26 cellular contexts compared by ENCODE assay signal in the genomic region with DNA sequence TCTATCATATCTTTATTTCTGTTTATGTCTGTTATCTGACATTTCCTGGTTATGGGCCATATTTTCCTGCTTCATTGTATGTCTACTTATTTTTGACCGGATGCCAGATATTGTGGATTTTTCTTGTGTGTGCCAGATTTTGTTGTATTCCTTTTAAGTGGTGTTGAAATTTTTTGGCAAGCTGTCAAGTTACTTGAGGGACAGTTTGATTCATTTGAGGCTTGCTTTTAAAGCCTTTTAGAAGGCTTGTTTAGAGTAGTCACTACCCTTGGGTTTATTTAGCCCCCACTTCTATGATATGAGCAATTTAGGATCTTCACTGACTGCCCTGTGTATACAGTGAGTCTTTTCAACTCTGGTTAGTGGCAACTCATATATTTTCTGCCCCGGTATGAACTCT. TPM values are rescaled to one million over a fixed set of nuclear protein-coding genes. Genes with fewer than 3 reads are reported as not detected.
DNase-seq lines count a peak whose midpoint lies in the region; ATAC-seq, FAIRE-seq and TF ChIP-seq lines count a peak whose summit lies in the region.
"Had no signal": no experiment of that assay in that cellular context is flagged by ENCODE, and none has a peak within 500 bp of the region (broad histone marks: within the 10 kb centered on the region; RNA-seq: fewer than 3 reads in every experiment).

No MANE protein-coding gene starts in this region.

- ATAC-seq in A549: no peak; a peak in 2 of 6 replicates
- no peak for ATAC-seq in HG03108 (IDR thresholded peaks at IDR 0.05; ENCODE audit: unreplicated experiment)
- ATAC-seq: Panc1 had no signal

- DNase-seq in A549 (ENCODE audit: low read depth in 1 of 2, low spot score in 1 of 2) (peak in 1 of 2 experiments; percentile 33), NCI-H1105 (lab: John Stamatoyannopoulos, UW) (peak; percentile 33), bronchial epithelial cell (ENCODE audit: low read depth) (peak; percentile 72), glomerular endothelial cell (ENCODE audit: extremely low read depth, low read depth, low spot score) (peak; percentile 70), NOMO-1 treated with dmso at 0.1 percent for 144 hours (lab: John Stamatoyannopoulos, UW; ENCODE audit: unreplicated experiment) (no peak), hepatic stellate cell (ENCODE audit: low spot score) (no peak)
- no peak for DNase-seq in activated CD4-positive, alpha-beta T cell treated with anti-CD3 and anti-CD28 coated beads for 48 hours
- DNase-seq: ACHN; activated CD4-positive, alpha-beta T cell treated with anti-CD3 and anti-CD28 coated beads, Interleukin-2, amount 50 U/mL, for 48 hours; activated gamma-delta T cell; adrenal gland; NCI-H1436 treated with DMSO at 0.1 percent for 48 hours; NCI-H82; nucleus accumbens; substantia nigra had no signal

- CTCF ChIA-PET in A549 (lab: Yijun Ruan, JAX): no interaction called here

- FAIRE-seq in A549 (lab: Jason Lieb, UNC) (no peak), bronchial epithelial cell (lab: Jason Lieb, UNC) (no peak)
- FAIRE-seq: D721Med, keratinocyte had no signal

- H3K9me3 ChIP-seq in A549: no peaks in the 10 kb centered on the region
- H3K9me3 ChIP-seq: adrenal gland; BLaER1 treated with 17β-estradiol and CSF1 and Interleukin-3, amounts not matched to agents 10 nM and 100 nM; right atrium auricular region; SJSA1 had no signal

- no peaks in the 10 kb centered on the region for H3K27me3 ChIP-seq in bronchial epithelial cell (ENCODE audit: control insufficient read depth, insufficient read depth, low read length)
- H3K27me3 ChIP-seq: adrenal gland; BLaER1 treated with 17β-estradiol and CSF1 and Interleukin-3, amounts not matched to agents 10 nM and 100 nM; right atrium auricular region; SJSA1 had no signal

- no peak for TF ChIP-seq EP300 in A549 (IDR thresholded peaks at IDR 0.05)

- no peak overlapping the region for H3K27ac ChIP-seq in A549
- H3K27ac ChIP-seq: adrenal gland; BLaER1 treated with 17β-estradiol and CSF1 and Interleukin-3, amounts not matched to agents 10 nM and 100 nM; right atrium auricular region; SJSA1 had no signal

- TF ChIP-seq POLR2A in A549 (IDR thresholded peaks at IDR 0.05; ENCODE audit: low read length): no peak

- no peak for TF ChIP-seq RAD21 in A549 (conservative IDR thresholded peaks at IDR 0.05 in 1 of 2, IDR thresholded peaks at IDR 0.05 in 1 of 2)

- 25% methylated on average over 2 of the region's 2 CpGs for WGBS in A549 (ENCODE audit: missing lambda C conversion rate)

- 0 out of 3 replicates have a peak overlapping the region, but pooled peaks have one; percentile 11 for H3K4me2 ChIP-seq in A549
- H3K4me2 ChIP-seq: BLaER1 treated with 17β-estradiol and CSF1 and Interleukin-3, amounts not matched to agents 10 nM and 100 nM had no signal

- H3K4me1 ChIP-seq in A549: 0 out of 3 replicates have a peak, but pooled peaks cover 5% of the 10 kb centered on the region
- H3K4me1 ChIP-seq: adrenal gland; BLaER1 treated with 17β-estradiol and CSF1 and Interleukin-3, amounts not matched to agents 10 nM and 100 nM; right atrium auricular region; SJSA1 had no signal

- H3K36me3 ChIP-seq in bronchial epithelial cell (ENCODE audit: control insufficient read depth, insufficient read depth, low read length): no peaks in the 10 kb centered on the region
- H3K36me3 ChIP-seq: adrenal gland; BLaER1 treated with 17β-estradiol and CSF1 and Interleukin-3, amounts not matched to agents 10 nM and 100 nM; right atrium auricular region; SJSA1 had no signal

- H3K4me3 ChIP-seq in A549 (no peak overlapping the region), bronchial epithelial cell (ENCODE audit: low read depth, low read length) (no peak overlapping the region)
- H3K4me3 ChIP-seq: adrenal gland; BLaER1 treated with 17β-estradiol and CSF1 and Interleukin-3, amounts not matched to agents 10 nM and 100 nM; right atrium auricular region; SJSA1 had no signal

- TF ChIP-seq CTCF in A549 (IDR thresholded peaks at IDR 0.05) (no peak), bronchial epithelial cell (IDR thresholded peaks at IDR 0.05; ENCODE audit: insufficient read depth, low read length, severe bottlenecking) (no peak)

- POLR2A ChIA-PET in A549 (lab: Yijun Ruan, JAX): no interaction called here

TF ChIP-seq in A549, 52 proteins besides CTCF, POLR2A, EP300 and RAD21:
- TF ChIP-seq, protein P1, sequence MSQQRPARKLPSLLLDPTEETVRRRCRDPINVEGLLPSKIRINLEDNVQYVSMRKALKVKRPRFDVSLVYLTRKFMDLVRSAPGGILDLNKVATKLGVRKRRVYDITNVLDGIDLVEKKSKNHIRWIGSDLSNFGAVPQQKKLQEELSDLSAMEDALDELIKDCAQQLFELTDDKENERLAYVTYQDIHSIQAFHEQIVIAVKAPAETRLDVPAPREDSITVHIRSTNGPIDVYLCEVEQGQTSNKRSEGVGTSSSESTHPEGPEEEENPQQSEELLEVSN (IDR thresholded peaks at IDR 0.05; ENCODE audit: borderline replicate concordance, low read depth): no peak
- TF ChIP-seq SMC3 (IDR thresholded peaks at IDR 0.05) (no peak), PHF8 (IDR thresholded peaks at IDR 0.05; ENCODE audit: borderline replicate concordance, low read depth) (no peak), ZFP36 (IDR thresholded peaks at IDR 0.05; ENCODE audit: borderline replicate concordance, partially characterized antibody) (no peak), FOXS1 (CRISPR knock-in tag; IDR thresholded peaks at IDR 0.05) (no peak), NPAS2 (CRISPR knock-in tag; IDR thresholded peaks at IDR 0.05; ENCODE audit: borderline replicate concordance) (no peak), EHF (CRISPR knock-in tag; IDR thresholded peaks at IDR 0.05) (no peak), BHLHE40 (IDR thresholded peaks at IDR 0.05; ENCODE audit: low read depth, low read length) (no peak), ZSCAN20 (CRISPR knock-in tag; IDR thresholded peaks at IDR 0.05) (no peak)
- TF ChIP-seq, protein P2, sequence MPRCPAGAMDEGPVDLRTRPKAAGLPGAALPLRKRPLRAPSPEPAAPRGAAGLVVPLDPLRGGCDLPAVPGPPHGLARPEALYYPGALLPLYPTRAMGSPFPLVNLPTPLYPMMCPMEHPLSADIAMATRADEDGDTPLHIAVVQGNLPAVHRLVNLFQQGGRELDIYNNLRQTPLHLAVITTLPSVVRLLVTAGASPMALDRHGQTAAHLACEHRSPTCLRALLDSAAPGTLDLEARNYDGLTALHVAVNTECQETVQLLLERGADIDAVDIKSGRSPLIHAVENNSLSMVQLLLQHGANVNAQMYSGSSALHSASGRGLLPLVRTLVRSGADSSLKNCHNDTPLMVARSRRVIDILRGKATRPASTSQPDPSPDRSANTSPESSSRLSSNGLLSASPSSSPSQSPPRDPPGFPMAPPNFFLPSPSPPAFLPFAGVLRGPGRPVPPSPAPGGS (IDR thresholded peaks at IDR 0.05): no peak
- TF ChIP-seq, protein P3, sequence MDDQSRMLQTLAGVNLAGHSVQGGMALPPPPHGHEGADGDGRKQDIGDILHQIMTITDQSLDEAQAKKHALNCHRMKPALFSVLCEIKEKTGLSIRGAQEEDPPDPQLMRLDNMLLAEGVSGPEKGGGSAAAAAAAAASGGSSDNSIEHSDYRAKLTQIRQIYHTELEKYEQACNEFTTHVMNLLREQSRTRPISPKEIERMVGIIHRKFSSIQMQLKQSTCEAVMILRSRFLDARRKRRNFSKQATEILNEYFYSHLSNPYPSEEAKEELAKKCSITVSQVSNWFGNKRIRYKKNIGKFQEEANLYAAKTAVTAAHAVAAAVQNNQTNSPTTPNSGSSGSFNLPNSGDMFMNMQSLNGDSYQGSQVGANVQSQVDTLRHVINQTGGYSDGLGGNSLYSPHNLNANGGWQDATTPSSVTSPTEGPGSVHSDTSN (IDR thresholded peaks at IDR 0.05): no peak
- TF ChIP-seq, protein P4, sequence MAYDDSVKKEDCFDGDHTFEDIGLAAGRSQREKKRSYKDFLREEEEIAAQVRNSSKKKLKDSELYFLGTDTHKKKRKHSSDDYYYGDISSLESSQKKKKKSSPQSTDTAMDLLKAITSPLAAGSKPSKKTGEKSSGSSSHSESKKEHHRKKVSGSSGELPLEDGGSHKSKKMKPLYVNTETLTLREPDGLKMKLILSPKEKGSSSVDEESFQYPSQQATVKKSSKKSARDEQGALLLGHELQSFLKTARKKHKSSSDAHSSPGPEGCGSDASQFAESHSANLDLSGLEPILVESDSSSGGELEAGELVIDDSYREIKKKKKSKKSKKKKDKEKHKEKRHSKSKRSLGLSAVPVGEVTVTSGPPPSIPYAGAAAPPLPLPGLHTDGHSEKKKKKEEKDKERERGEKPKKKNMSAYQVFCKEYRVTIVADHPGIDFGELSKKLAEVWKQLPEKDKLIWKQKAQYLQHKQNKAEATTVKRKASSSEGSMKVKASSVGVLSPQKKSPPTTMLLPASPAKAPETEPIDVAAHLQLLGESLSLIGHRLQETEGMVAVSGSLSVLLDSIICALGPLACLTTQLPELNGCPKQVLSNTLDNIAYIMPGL (CRISPR knock-in tag; IDR thresholded peaks at IDR 0.05; ENCODE audit: borderline replicate concordance): no peak

RNA-seq across cellular contexts. Expression of a gene that starts 29.2 kb away (rescaled TPM):
- polyA plus RNA-seq in A549 (2011; rRNA removed) (0.26 and 0.37 TPM in 2 replicates), A549 (2017; fragmentation: RNase III; extraction: RNeasy Plus Mini Kit Qiagen cat#74134 plus additional on column Dnase treatment) (0.05 to 0.07 TPM (median 0.07 TPM) in 3 replicates)
- polyA plus RNA-seq in A549 (2012; cell fraction: cytosol; rRNA removed): 0.04 TPM in 1 of 2 replicates, not detected in the other
- polyA plus RNA-seq in A549 (2012; cell fraction: nucleus; rRNA removed): 0.04 TPM in 1 of 2 replicates, not detected in the other
- 0.58 and 0.62 TPM in 2 replicates for polyA minus RNA-seq in A549 (2011; rRNA and poly(A)+ RNA removed)
- total RNA-seq in bronchial epithelial cell (not detected in 2 replicates), glomerular endothelial cell (not detected in 2 replicates)
- total RNA-seq: chondrocyte; fibroblast of villous mesenchyme; SJSA1; T-helper 2 cell treated with Interferon-gamma antibody and Interleukin-4, amounts not matched to agents 100 ng/mL and 5 ng/mL, for 36 hours; ureter had no signal
- polyA plus RNA-seq: keratinocyte had no signal

Comparison
In these comparisons a context has a peak if more than half of its experiments do, and no peak if none do; other contexts are left out.
1. DNase-seq: peak in NCI-H1105 (single experiment), bronchial epithelial cell (single experiment) and glomerular endothelial cell (single experiment); none in NOMO-1 treated with dmso at 0.1 percent for 144 hours (single experiment), hepatic stellate cell (single experiment) and activated CD4-positive, alpha-beta T cell treated with anti-CD3 and anti-CD28 coated beads for 48 hours (single experiment).